Comparison of ENCODE assay signal across 25 cellular contexts in genomic region chr9:126430124-126430523, GRCh38.
DNase-seq lines count a peak whose midpoint lies in the region; ATAC-seq and TF ChIP-seq lines count a peak whose summit lies in the region.
"Had no signal": no experiment of that assay in that cellular context is flagged by ENCODE, and none has a peak within 500 bp of the region (broad histone marks: within the 10 kb centered on the region; RNA-seq: fewer than 3 reads in every experiment).

No MANE protein-coding gene starts in this region.

- peak overlapping the region; percentile 34 for H3K27ac Mint-ChIP-seq in T-helper 17 cell
- no peak overlapping the region for H3K27ac Mint-ChIP-seq in endothelial cell (ENCODE audit: unreplicated experiment)
- H3K27ac Mint-ChIP-seq: activated naive CD4-positive, alpha-beta T cell treated with anti-CD3 and anti-CD28 coated beads, Interleukin-2, amount 50 U/mL, for 24 hours; activated T-helper 1 cell treated with anti-CD3 and anti-CD28 coated beads, Interleukin-12 subunit alpha, Interleukin-12 subunit beta, Interleukin-2, Interleukin-4 antibody, amounts not matched to agents 30 ng/mL and 10 ng/mL and 1 ng/mL, durations not matched to agents 14 hours and 24 hours and 36 hours had no signal

- H3K4me1 Mint-ChIP-seq in T-helper 17 cell: peaks cover 6% of the 10 kb centered on the region
- H3K4me1 Mint-ChIP-seq in endothelial cell (ENCODE audit: unreplicated experiment): no peaks in the 10 kb centered on the region
- H3K4me1 Mint-ChIP-seq: activated naive CD4-positive, alpha-beta T cell treated with anti-CD3 and anti-CD28 coated beads, Interleukin-2, amount 50 U/mL, for 24 hours had no signal

- H3K27me3 Mint-ChIP-seq in T-helper 17 cell (no peaks in the 10 kb centered on the region), endothelial cell (ENCODE audit: unreplicated experiment) (no peaks in the 10 kb centered on the region)
- H3K27me3 Mint-ChIP-seq: activated naive CD4-positive, alpha-beta T cell treated with anti-CD3 and anti-CD28 coated beads, Interleukin-2, amount 50 U/mL, for 24 hours had no signal

- no peak for ATAC-seq in T-helper 17 cell
- ATAC-seq: A549, gastroesophageal sphincter, left colon, SK-N-SH treated with all-trans-retinoic acid at 6 μM for 48 hours had no signal

- H3K27ac ChIP-seq in thymus (ENCODE audit: low read depth) (peak overlapping the region; percentile 8), sigmoid colon (no peak overlapping the region), SJCRH30 (no peak overlapping the region)
- H3K27ac ChIP-seq: A549, gastroesophageal sphincter, right lobe of liver, testis had no signal

- H3K9me3 Mint-ChIP-seq in endothelial cell (ENCODE audit: unreplicated experiment): no peaks in the 10 kb centered on the region
- H3K9me3 Mint-ChIP-seq: activated naive CD4-positive, alpha-beta T cell treated with anti-CD3 and anti-CD28 coated beads, Interleukin-2, amount 50 U/mL, for 24 hours; activated T-helper 1 cell treated with anti-CD3 and anti-CD28 coated beads, Interleukin-12 subunit alpha, Interleukin-12 subunit beta, Interleukin-2, Interleukin-4 antibody, amounts not matched to agents 30 ng/mL and 10 ng/mL and 1 ng/mL, durations not matched to agents 14 hours and 24 hours and 36 hours had no signal

- TF ChIP-seq POLR2A in sigmoid colon (IDR thresholded peaks at IDR 0.05): no peak

- intact Hi-C loops in sigmoid colon (cut with DNase I): no loop called here

- TF ChIP-seq CTCF in endothelial cell (IDR thresholded peaks at IDR 0.05; ENCODE audit: unreplicated experiment) (no peak), sigmoid colon (IDR thresholded peaks at IDR 0.05) (no peak)

- H3K36me3 Mint-ChIP-seq in T-helper 17 cell (ENCODE audit: low read depth): peaks cover 2% of the 10 kb centered on the region
- H3K36me3 Mint-ChIP-seq in endothelial cell (ENCODE audit: low read depth, unreplicated experiment): peaks cover 5% of the 10 kb centered on the region
- H3K36me3 Mint-ChIP-seq: activated naive CD4-positive, alpha-beta T cell treated with anti-CD3 and anti-CD28 coated beads, Interleukin-2, amount 50 U/mL, for 24 hours had no signal

- H3K4me1 ChIP-seq in thymus (ENCODE audit: control insufficient read depth, insufficient read depth, low read length): no peaks in the 10 kb centered on the region
- peaks cover 0 to 6% (median 0%) of the 10 kb centered on the region in 4 donors for H3K4me1 ChIP-seq in sigmoid colon
- no peaks in the 10 kb centered on the region for H3K4me1 ChIP-seq in SJCRH30
- H3K4me1 ChIP-seq: A549, gastroesophageal sphincter, right lobe of liver, testis had no signal

- 97% methylated on average over 6 of the region's 6 CpGs for WGBS in thymus
- 92 to 96% methylated on average over 6 of the region's 6 CpGs for WGBS in sigmoid colon, 2 donors

- no peak for TF ChIP-seq EP300 in sigmoid colon (IDR thresholded peaks at IDR 0.05)

- H3K4me3 ChIP-seq in thymus (ENCODE audit: low read length) (no peak overlapping the region), sigmoid colon (no peak overlapping the region), SJCRH30 (no peak overlapping the region)
- H3K4me3 ChIP-seq: A549, gastroesophageal sphincter, hepatocyte, right lobe of liver, testis had no signal

- H3K36me3 ChIP-seq in thymus (ENCODE audit: control insufficient read depth, insufficient read depth): peaks cover 12% of the 10 kb centered on the region
- peaks cover 0 to 8% (median 0%) of the 10 kb centered on the region in 4 donors for H3K36me3 ChIP-seq in sigmoid colon
- H3K36me3 ChIP-seq in SJCRH30: peaks cover 12% of the 10 kb centered on the region; the same call in 1 of the 2 replicates

- no peak overlapping the region for H3K4me3 Mint-ChIP-seq in T-helper 17 cell
- H3K4me3 Mint-ChIP-seq in endothelial cell (ENCODE audit: unreplicated experiment): peak overlapping the region; percentile 35
- H3K4me3 Mint-ChIP-seq: activated naive CD4-positive, alpha-beta T cell treated with anti-CD3 and anti-CD28 coated beads, Interleukin-2, amount 50 U/mL, for 24 hours; activated T-helper 1 cell treated with anti-CD3 and anti-CD28 coated beads, Interleukin-12 subunit alpha, Interleukin-12 subunit beta, Interleukin-2, Interleukin-4 antibody, amounts not matched to agents 30 ng/mL and 10 ng/mL and 1 ng/mL, durations not matched to agents 14 hours and 24 hours and 36 hours had no signal

- peak; percentile 44 for DNase-seq in NCI-H748 (lab: John Stamatoyannopoulos, UW; ENCODE audit: unreplicated experiment)
- DNase-seq in NCI-H748 treated with DMSO at 0.1 percent for 48 hours (lab: John Stamatoyannopoulos, UW): no peak
- no peak for DNase-seq in T-helper 17 cell
- DNase-seq in endothelial cell (ENCODE audit: low spot score): no peak
- DNase-seq in sigmoid colon: no peak
- no peak for DNase-seq in NCI-H82 treated with DMSO at 0.1 percent for 48 hours (lab: John Stamatoyannopoulos, UW; ENCODE audit: unreplicated experiment)
- no peak for DNase-seq in SJCRH30
- DNase-seq: anterior cingulate cortex; cortex of kidney; left colon; MV-4-11; NCI-H1694 treated with DMSO at 0.1 percent for 48 hours; NCI-H446 treated with DMSO at 0.1 percent for 48 hours; stimulated activated CD4-positive, alpha-beta T cell treated with anti-CD3 and anti-CD28 coated beads, Interleukin-4, amount 100 ng/mL, for 4 hours; stimulated activated naive CD4-positive, alpha-beta T cell; T-helper 2 cell; testis had no signal

- H3K9me3 ChIP-seq in T-helper 17 cell (ENCODE audit: control insufficient read depth, low read length, poor library complexity, severe bottlenecking) (no peaks in the 10 kb centered on the region), thymus (ENCODE audit: control insufficient read depth) (no peaks in the 10 kb centered on the region), sigmoid colon (no peaks in the 10 kb centered on the region), SJCRH30 (replicated peaks) (no peaks in the 10 kb centered on the region)
- H3K9me3 ChIP-seq: A549, gastroesophageal sphincter, right lobe of liver, testis had no signal

- H3K27me3 ChIP-seq in thymus (ENCODE audit: control insufficient read depth, insufficient read depth) (no peaks in the 10 kb centered on the region), sigmoid colon (no peaks in the 10 kb centered on the region), SJCRH30 (no peaks in the 10 kb centered on the region)
- H3K27me3 ChIP-seq: gastroesophageal sphincter, hepatocyte, right lobe of liver, testis had no signal
